16 cellular contexts compared by ENCODE assay signal in genomic region chr13:64579331-64579730, GRCh38.
DNase-seq lines count a peak whose midpoint lies in the region; ATAC-seq and TF ChIP-seq lines count a peak whose summit lies in the region.
"Had no signal": no experiment of that assay in that cellular context is flagged by ENCODE, and none has a peak within 500 bp of the region (broad histone marks: within the 10 kb centered on the region; RNA-seq: fewer than 3 reads in every experiment).

No MANE protein-coding gene starts in this region.

- intact Hi-C loops in heart left ventricle (cut with DNase I) = no loop called here

- ATAC-seq in HG03139 (IDR thresholded peaks at IDR 0.05; ENCODE audit: unreplicated experiment) (no peak), heart left ventricle (no peak)

- WGBS in heart left ventricle, 4 donors = 72 to 77% (median 74%) methylated on average over 3 of the region's 3 CpGs

- TF ChIP-seq CTCF in heart left ventricle (IDR thresholded peaks at IDR 0.05) = no peak

- DNase-seq in COR-L47 (lab: John Stamatoyannopoulos, UW) (peak; percentile 38), NCI-H146 treated with DMSO at 0.1 percent for 48 hours (lab: John Stamatoyannopoulos, UW; ENCODE audit: unreplicated experiment) (peak; percentile 5), NCI-H69 (lab: John Stamatoyannopoulos, UW) (peak; percentile 79), dermis blood vessel endothelial cell (peak; percentile 0), heart left ventricle (no peak), GM19238 (ENCODE audit: insufficient read length, low spot score) (no peak)
- DNase-seq: ACHN; BE2C; C1 segment of cervical spinal cord; Caco-2; CD4-positive, CD25-positive, alpha-beta regulatory T cell; CD8-positive, alpha-beta memory T cell; GM23248; HCEC 1CT; HFFc6 had no signal

- H3K27ac ChIP-seq in heart left ventricle = no peak overlapping the region
- H3K27ac ChIP-seq: GM23248 had no signal

- no peak overlapping the region for H3K4me3 ChIP-seq in heart left ventricle
- H3K4me3 ChIP-seq: GM23248 had no signal

- TF ChIP-seq POLR2A in heart left ventricle (IDR thresholded peaks at IDR 0.05) = no peak

- no peaks in the 10 kb centered on the region for H3K36me3 ChIP-seq in heart left ventricle
- H3K36me3 ChIP-seq: BE2C had no signal

- H3K27me3 ChIP-seq in heart left ventricle = no peaks in the 10 kb centered on the region
- H3K27me3 ChIP-seq: BE2C had no signal

- no peaks in the 10 kb centered on the region for H3K4me1 ChIP-seq in heart left ventricle
- H3K4me1 ChIP-seq: Caco-2 had no signal

- H3K9me3 ChIP-seq in heart left ventricle = no peaks in the 10 kb centered on the region
- H3K9me3 ChIP-seq: BE2C had no signal

Comparison
In these comparisons a context has a peak if more than half of its experiments do, and no peak if none do; other contexts are left out.
1. DNase-seq: peak in COR-L47 (single experiment), NCI-H146 treated with DMSO at 0.1 percent for 48 hours (single experiment), NCI-H69 (single experiment) and dermis blood vessel endothelial cell (single experiment); none in heart left ventricle (0 of 5) and GM19238 (single experiment).